11 cellular contexts compared by ENCODE assay signal in the genomic region with DNA sequence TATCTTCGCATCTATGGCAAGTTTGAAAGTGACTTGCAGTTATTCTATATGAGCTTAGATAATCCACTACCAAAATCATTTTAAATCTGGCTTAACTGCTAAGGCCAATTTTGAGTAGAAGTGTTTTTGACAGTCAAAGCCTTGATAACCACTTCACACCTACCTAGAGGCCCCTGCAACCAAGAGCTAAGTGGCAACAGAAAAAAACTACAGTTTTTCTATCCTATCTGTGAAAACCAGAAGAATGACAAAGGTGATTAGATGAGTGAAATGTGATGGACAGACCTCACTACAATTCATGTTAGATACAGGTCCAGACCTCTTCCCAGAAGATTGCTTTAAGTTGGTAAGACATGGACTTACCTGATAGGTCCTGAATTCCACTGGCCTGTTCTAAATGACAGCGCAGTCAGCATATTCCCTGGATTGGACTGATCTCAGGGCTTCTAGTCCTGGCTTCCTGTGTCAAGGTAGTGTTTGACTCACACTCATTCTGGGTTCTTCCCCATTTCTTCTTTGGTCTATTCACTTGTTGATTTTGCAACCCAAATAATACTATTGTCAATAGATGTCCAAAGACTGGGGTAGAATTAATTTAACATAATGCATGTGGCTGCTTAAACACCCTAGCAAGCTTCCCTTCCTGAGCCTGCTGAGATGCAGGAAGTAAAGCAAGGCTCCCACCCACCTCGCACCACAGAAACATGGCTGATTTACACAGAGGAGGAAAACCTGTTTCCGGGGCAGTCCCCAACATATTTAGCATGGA.
DNase-seq lines count a peak whose midpoint lies in the region; ATAC-seq and TF ChIP-seq lines count a peak whose summit lies in the region.
"Had no signal": no experiment of that assay in that cellular context is flagged by ENCODE, and none has a peak within 500 bp of the region (broad histone marks: within the 10 kb centered on the region; RNA-seq: fewer than 3 reads in every experiment).

No MANE protein-coding gene starts in this region.

- no peaks in the 10 kb centered on the region for H3K36me3 ChIP-seq in H7 (replicated peaks; ENCODE audit: control insufficient read depth, insufficient read depth, low read length)
- no peaks in the 10 kb centered on the region for H3K36me3 ChIP-seq in mesenchymal stem cell (ENCODE audit: control insufficient read depth in 1 of 2, insufficient read depth in 2 of 2, low read depth in 1 of 2, low read length in 2 of 2)
- H3K36me3 ChIP-seq: neural progenitor cell had no signal

- H3K4me3 ChIP-seq in H7 (ENCODE audit: insufficient read depth, low read depth, low read length) = no peak overlapping the region
- no peak overlapping the region for H3K4me3 ChIP-seq in mesenchymal stem cell (ENCODE audit: insufficient read depth in 1 of 2, low read depth in 1 of 2, low read length in 2 of 2)
- H3K4me3 ChIP-seq: neural progenitor cell had no signal

- H2BK12ac ChIP-seq in H9 (ENCODE audit: insufficient read length, low read depth, low read length) (no peak overlapping the region), mesenchymal stem cell (ENCODE audit: low read length in 2 of 2) (no peak overlapping the region)

- peak; percentile 59 for ATAC-seq in activated B cell treated with CpG ODN at 0.5 μM for 24 hours (ENCODE audit: low read depth)
- no peak for ATAC-seq in HG02981 (IDR thresholded peaks at IDR 0.05; ENCODE audit: unreplicated experiment)

- H3K4me1 Mint-ChIP-seq in H9 = peaks cover 49 to 70% of the 10 kb centered on the region in 2 experiments
- peaks cover 76% of the 10 kb centered on the region for H3K4me1 Mint-ChIP-seq in activated B cell treated with CpG ODN at 0.5 μM for 24 hours

- intact Hi-C loops in activated B cell treated with CpG ODN at 0.5 μM for 24 hours (cut with micrococcal nuclease) = no loop called here

- H3K36me3 Mint-ChIP-seq in H9 (ENCODE audit: insufficient read depth in 1 of 3, low read depth in 3 of 3) = no peaks in the 10 kb centered on the region; a peak in 1 of 7 replicates
- H3K36me3 Mint-ChIP-seq in activated B cell treated with CpG ODN at 0.5 μM for 24 hours (ENCODE audit: low read depth) = peaks cover 2% of the 10 kb centered on the region
- H3K36me3 Mint-ChIP-seq: neural progenitor cell had no signal

- H2BK15ac ChIP-seq in H9 (ENCODE audit: low read depth, low read length) (no peak overlapping the region), mesenchymal stem cell (ENCODE audit: low read depth, poor library complexity, severe bottlenecking) (no peak overlapping the region)

- no peak overlapping the region for H4K5ac ChIP-seq in H9 (ENCODE audit: insufficient read length, low read depth, low read length)

- H3K27ac ChIP-seq in H9 (ENCODE audit: insufficient read length, low read depth, low read length) (peak overlapping the region; percentile 35), mesenchymal stem cell (ENCODE audit: low read length, poor library complexity, severe bottlenecking) (no peak overlapping the region)
- H3K27ac ChIP-seq: neural progenitor cell had no signal

- H3K4ac ChIP-seq in H9 (ENCODE audit: low read depth, low read length) (no peak overlapping the region), mesenchymal stem cell (ENCODE audit: low read depth in 1 of 2, low read length in 2 of 2) (no peak overlapping the region)

- no peak overlapping the region for H2BK5ac ChIP-seq in H9 (ENCODE audit: insufficient read length, low read length)
- H2BK5ac ChIP-seq in mesenchymal stem cell (ENCODE audit: low read depth, low read length, poor library complexity, severe bottlenecking) = no peak overlapping the region

- no peak overlapping the region for H3T11ph ChIP-seq in H9 (ENCODE audit: low read length)

- no CpG with 5 or more reads among the region's 4 CpGs for WGBS in H9 (ENCODE audit: extremely low coverage, insufficient read length, low lambda C conversion rate)
- 82% methylated on average over 3 of the region's 4 CpGs for WGBS in mesenchymal stem cell

- no peak overlapping the region for H3K56ac ChIP-seq in H9 (ENCODE audit: insufficient read length, low read depth, low read length)

- H2AFZ ChIP-seq in H9 (ENCODE audit: low read length) (no peak overlapping the region), mesenchymal stem cell (ENCODE audit: low read depth, low read length) (no peak overlapping the region)
- H2AFZ ChIP-seq: neural progenitor cell had no signal

- H4K91ac ChIP-seq in H9 (ENCODE audit: insufficient read length, low read depth, low read length) (no peak overlapping the region), mesenchymal stem cell (ENCODE audit: low read length) (no peak overlapping the region)

- no peaks in the 10 kb centered on the region for H3K9me3 ChIP-seq in H9 (ENCODE audit: control insufficient read depth, low read depth, low read length)
- no peaks in the 10 kb centered on the region for H3K9me3 ChIP-seq in mesenchymal stem cell (ENCODE audit: control insufficient read depth, low read length)

- no peak overlapping the region for H3K14ac ChIP-seq in H9 (ENCODE audit: insufficient read depth, low read length)
- H3K14ac ChIP-seq in mesenchymal stem cell (ENCODE audit: low read length in 2 of 2) = no peak overlapping the region

- DNase-seq in CD1c-positive myeloid dendritic cell (ENCODE audit: extremely low spot score) (peak; percentile 63), H9 (peak; percentile 38), activated B cell treated with CpG ODN at 0.5 μM for 24 hours (no peak), iPS-NIHi7 (ENCODE audit: extremely low spot score) (peak; percentile 26), NCI-H2107 (lab: John Stamatoyannopoulos, UW) (no peak), H7 (no peak), mesenchymal stem cell (no peak)
- DNase-seq: amniotic stem cell, Calu3 had no signal

- no peaks in the 10 kb centered on the region for H4K20me1 ChIP-seq in H9 (ENCODE audit: control insufficient read depth, insufficient read depth, insufficient read length)

- peaks cover 3% of the 10 kb centered on the region; the same call in 1 of the 2 replicates for H3K79me2 ChIP-seq in H9 (ENCODE audit: insufficient read depth, low read length)

- H2BK20ac ChIP-seq in H9 (ENCODE audit: low read depth, low read length, poor library complexity, severe bottlenecking) = no peak overlapping the region

- no peak overlapping the region for H3K9ac ChIP-seq in H9 (ENCODE audit: extremely low read depth, insufficient read length, low read length)
- no peak overlapping the region for H3K9ac ChIP-seq in mesenchymal stem cell (ENCODE audit: low read length)
- H3K9ac ChIP-seq: neural progenitor cell had no signal

- H3K4me3 Mint-ChIP-seq in H9 = 0 out of 5 replicates have a peak overlapping the region, but pooled peaks of 1 of the 2 experiments have one; percentile 3
- peak overlapping the region; percentile 64 for H3K4me3 Mint-ChIP-seq in activated B cell treated with CpG ODN at 0.5 μM for 24 hours
- H3K4me3 Mint-ChIP-seq: neural progenitor cell had no signal

- H3K23me2 ChIP-seq in H9 (ENCODE audit: insufficient read length, low read depth, low read length, poor library complexity, severe bottlenecking) = no peaks in the 10 kb centered on the region

- H4K8ac ChIP-seq in H9 (replicated peaks; ENCODE audit: insufficient read length, low read depth, low read length) (no peak overlapping the region), mesenchymal stem cell (ENCODE audit: low read length) (no peak overlapping the region)

- no peaks in the 10 kb centered on the region for H3K9me3 Mint-ChIP-seq in H9
- H3K9me3 Mint-ChIP-seq in activated B cell treated with CpG ODN at 0.5 μM for 24 hours = no peaks in the 10 kb centered on the region
- H3K9me3 Mint-ChIP-seq: neural progenitor cell had no signal

- TF ChIP-seq CTCF in H9 (conservative IDR thresholded peaks at IDR 0.05) = no peak
- TF ChIP-seq CTCF in activated B cell treated with CpG ODN at 0.5 μM for 24 hours (IDR thresholded peaks at IDR 0.05) = no peak

- no peak overlapping the region for H3K23ac ChIP-seq in H9 (ENCODE audit: insufficient read length, low read depth, low read length)
- no peak overlapping the region for H3K23ac ChIP-seq in mesenchymal stem cell (ENCODE audit: low read length in 2 of 2)

- CTCF ChIA-PET in activated B cell treated with CpG ODN at 0.5 μM for 24 hours (lab: Charles Lee) = no interaction called here

- no peak overlapping the region for H2AK5ac ChIP-seq in H9 (ENCODE audit: insufficient read length, low read length)
- H2AK5ac ChIP-seq in mesenchymal stem cell (ENCODE audit: low read length, severe bottlenecking) = no peak overlapping the region

- no peaks in the 10 kb centered on the region for H3K27me3 Mint-ChIP-seq in H9 (ENCODE audit: low read depth)
- no peaks in the 10 kb centered on the region for H3K27me3 Mint-ChIP-seq in activated B cell treated with CpG ODN at 0.5 μM for 24 hours

- no peaks in the 10 kb centered on the region for H3K79me1 ChIP-seq in H9 (ENCODE audit: insufficient read depth, low read depth, low read length, poor library complexity, severe bottlenecking)
- H3K79me1 ChIP-seq in mesenchymal stem cell (replicated peaks; ENCODE audit: low read length, poor library complexity, severe bottlenecking) = peaks cover 11% of the 10 kb centered on the region

- no peaks in the 10 kb centered on the region for H3K27me3 ChIP-seq in H9 (ENCODE audit: insufficient read depth, low read length)
- no peaks in the 10 kb centered on the region for H3K27me3 ChIP-seq in H7 (ENCODE audit: control insufficient read depth, insufficient read depth, low read length)
- no peaks in the 10 kb centered on the region for H3K27me3 ChIP-seq in mesenchymal stem cell (ENCODE audit: control insufficient read depth in 1 of 2, insufficient read depth in 1 of 2, low read length in 2 of 2)
- H3K27me3 ChIP-seq: neural progenitor cell had no signal

- H3K4me2 ChIP-seq in H9 (ENCODE audit: insufficient read depth, insufficient read length, low read length) (peak overlapping the region; percentile 24), mesenchymal stem cell (ENCODE audit: low read length, poor library complexity, severe bottlenecking) (no peak overlapping the region)

- H3K18ac ChIP-seq in H9 (ENCODE audit: insufficient read length, low read depth, low read length) (no peak overlapping the region), mesenchymal stem cell (ENCODE audit: low read depth in 1 of 2, low read length in 2 of 2) (no peak overlapping the region)

- H3K4me1 ChIP-seq in H9 (ENCODE audit: insufficient read depth, low read length) = peaks cover 16% of the 10 kb centered on the region
- H3K4me1 ChIP-seq in mesenchymal stem cell (ENCODE audit: control insufficient read depth, insufficient read depth, low read depth, low read length) = peaks cover 4% of the 10 kb centered on the region

- H3K27ac Mint-ChIP-seq in H9 (peak overlapping the region in 2 of 3 experiments; percentile 32 to 97; a peak in 4 of 7 replicates), activated B cell treated with CpG ODN at 0.5 μM for 24 hours (peak overlapping the region; percentile 75)
- H3K27ac Mint-ChIP-seq: neural progenitor cell had no signal

- POLR2A ChIA-PET in activated B cell treated with CpG ODN at 0.5 μM for 24 hours (lab: Charles Lee) = interaction anchor here (1.4 kb wide), 1 partner anchor 64 kb away, joined by 3 read pairs; no protein-coding TSS in a partner anchor

- H2BK120ac ChIP-seq in H9 (ENCODE audit: low read depth, low read length, poor library complexity, severe bottlenecking) = no peak overlapping the region
- H2BK120ac ChIP-seq in mesenchymal stem cell (ENCODE audit: low read depth, low read length) = no peak overlapping the region

Comparison
In these comparisons a context has a peak if more than half of its experiments do, and no peak if none do; other contexts are left out.
1. DNase-seq: peak in CD1c-positive myeloid dendritic cell (single experiment), H9 (single experiment) and iPS-NIHi7 (single experiment); none in activated B cell treated with CpG ODN at 0.5 μM for 24 hours (single experiment), NCI-H2107 (single experiment), H7 (single experiment) and mesenchymal stem cell (single experiment).